ENCODE assay signal across 2 cellular contexts in genomic region chr12:132673288-132674179, GRCh38.
TF ChIP-seq lines count a peak whose summit lies in the region.

No MANE protein-coding gene starts in this region.

TF ChIP-seq in GM12891, 5 proteins besides CTCF, POLR2A, EP300 and RAD21:
- TF ChIP-seq TAF1 (IDR thresholded peaks at IDR 0.05; ENCODE audit: low read depth, low read length) (no peak), SPI1 (IDR thresholded peaks at IDR 0.05; ENCODE audit: low read depth, low read length) (no peak), PAX5 (IDR thresholded peaks at IDR 0.05; ENCODE audit: insufficient read depth, low read length, severe bottlenecking) (no peak), POLR2AphosphoS5 (IDR thresholded peaks at IDR 0.05; ENCODE audit: low read depth, low read length) (no peak), POU2F2 (IDR thresholded peaks at IDR 0.05; ENCODE audit: low read depth, low read length) (no peak)
TF ChIP-seq in GM12891: peak in this region for 0.

TF ChIP-seq in K562, 482 proteins besides CTCF, POLR2A, EP300 and RAD21:
- peak; percentile 55 for TF ChIP-seq POLR2G (IDR thresholded peaks at IDR 0.05; ENCODE audit: low read depth, low read length)
- no peak for TF ChIP-seq ZNF717 (CRISPR knock-in tag; IDR thresholded peaks at IDR 0.05)
